ENCODE assay signal across 9 cellular contexts in the genomic region with DNA sequence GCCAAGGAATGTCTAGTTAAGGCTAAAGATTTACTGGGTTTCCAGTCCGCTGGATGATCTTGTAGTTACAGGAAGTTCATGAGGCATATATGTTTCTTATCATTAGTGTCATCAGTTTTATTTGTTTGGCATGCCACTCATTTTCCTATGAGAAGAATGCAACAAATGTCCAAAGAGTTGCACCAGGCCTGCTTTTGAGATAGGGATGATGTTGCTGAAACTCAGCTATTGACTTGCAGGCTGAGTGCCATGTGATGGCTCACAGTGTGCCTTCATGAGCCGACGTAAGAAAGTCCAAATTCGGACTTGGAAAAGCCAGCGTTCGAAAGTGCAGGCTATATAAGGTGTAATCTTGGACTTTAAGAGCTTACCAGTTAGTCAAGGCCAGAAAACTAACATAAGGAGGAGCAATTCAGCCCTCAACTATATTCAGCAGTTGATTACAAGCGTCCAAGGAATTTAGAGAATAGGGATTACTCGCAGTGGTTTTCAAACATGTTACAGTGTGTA.
DNase-seq lines count a peak whose midpoint lies in the region.
"Had no signal": no experiment of that assay in that cellular context is flagged by ENCODE, and none has a peak within 500 bp of the region (broad histone marks: within the 10 kb centered on the region; RNA-seq: fewer than 3 reads in every experiment).

No MANE protein-coding gene starts in this region.

- no peaks in the 10 kb centered on the region for H3K27me3 Mint-ChIP-seq in T-helper 2 cell treated with Interferon-gamma antibody and Interleukin-4, amounts not matched to agents 5 μg/mL and 100 μg/mL, for 36 hours (ENCODE audit: low read depth)
- H3K27me3 Mint-ChIP-seq in activated CD4-positive, alpha-beta memory T cell treated with anti-CD3 and anti-CD28 coated beads for 36 hours, result no peaks in the 10 kb centered on the region

- intact Hi-C loops in activated CD4-positive, alpha-beta memory T cell treated with anti-CD3 and anti-CD28 coated beads for 36 hours (cut with micrococcal nuclease), result no loop called here

- no peak for DNase-seq in T-helper 2 cell treated with Interferon-gamma antibody and Interleukin-4, amounts not matched to agents 5 μg/mL and 100 μg/mL, for 36 hours (ENCODE audit: low spot score)
- DNase-seq in T-helper 2 cell (no peak), glomerular endothelial cell (ENCODE audit: extremely low read depth, low read depth, low spot score) (peak; percentile 3), stromal cell of bone marrow (ENCODE audit: low read depth) (peak; percentile 78), NCI-H69 (lab: John Stamatoyannopoulos, UW) (no peak), HPDE6-E6E7 (ENCODE audit: extremely low spot score) (no peak), medulla oblongata (ENCODE audit: extremely low spot score) (no peak)
- no peak for DNase-seq in activated CD4-positive, alpha-beta memory T cell treated with anti-CD3 and anti-CD28 coated beads for 36 hours
- DNase-seq: activated effector memory CD4-positive, alpha-beta T cell treated with Interleukin-2 at 50 U/mL for 16 hours had no signal

- POLR2A ChIA-PET in activated CD4-positive, alpha-beta memory T cell treated with anti-CD3 and anti-CD28 coated beads for 36 hours (lab: Charles Lee), result interaction anchor here (0.6 kb wide), 1 partner anchor 206 kb away, joined by 3 read pairs; no protein-coding TSS in a partner anchor

- CTCF ChIA-PET in activated CD4-positive, alpha-beta memory T cell treated with anti-CD3 and anti-CD28 coated beads for 36 hours (lab: Charles Lee), result interaction anchor here (0.9 kb wide), 1 partner anchor 58 kb away, joined by 3 read pairs; no protein-coding TSS in a partner anchor

- peaks cover 8% of the 10 kb centered on the region for H3K9me3 Mint-ChIP-seq in T-helper 2 cell treated with Interferon-gamma antibody and Interleukin-4, amounts not matched to agents 5 μg/mL and 100 μg/mL, for 36 hours
- H3K9me3 Mint-ChIP-seq in activated CD4-positive, alpha-beta memory T cell treated with anti-CD3 and anti-CD28 coated beads for 36 hours, result peaks cover 6% of the 10 kb centered on the region

- peaks cover 11% of the 10 kb centered on the region for H3K36me3 Mint-ChIP-seq in T-helper 2 cell treated with Interferon-gamma antibody and Interleukin-4, amounts not matched to agents 5 μg/mL and 100 μg/mL, for 36 hours (ENCODE audit: low read depth)
- peaks cover 6% of the 10 kb centered on the region for H3K36me3 Mint-ChIP-seq in activated CD4-positive, alpha-beta memory T cell treated with anti-CD3 and anti-CD28 coated beads for 36 hours

- peak overlapping the region; percentile 50 for H3K4me3 Mint-ChIP-seq in T-helper 2 cell treated with Interferon-gamma antibody and Interleukin-4, amounts not matched to agents 5 μg/mL and 100 μg/mL, for 36 hours
- H3K4me3 Mint-ChIP-seq in activated CD4-positive, alpha-beta memory T cell treated with anti-CD3 and anti-CD28 coated beads for 36 hours, result no peak overlapping the region

- peaks cover 55% of the 10 kb centered on the region for H3K4me1 Mint-ChIP-seq in T-helper 2 cell treated with Interferon-gamma antibody and Interleukin-4, amounts not matched to agents 5 μg/mL and 100 μg/mL, for 36 hours (ENCODE audit: low read depth)
- H3K4me1 Mint-ChIP-seq in activated CD4-positive, alpha-beta memory T cell treated with anti-CD3 and anti-CD28 coated beads for 36 hours (ENCODE audit: low read depth), result peaks cover 60% of the 10 kb centered on the region

- peak overlapping the region; percentile 52 for H3K27ac Mint-ChIP-seq in T-helper 2 cell treated with Interferon-gamma antibody and Interleukin-4, amounts not matched to agents 5 μg/mL and 100 μg/mL, for 36 hours
- peak overlapping the region; percentile 26 for H3K27ac Mint-ChIP-seq in activated CD4-positive, alpha-beta memory T cell treated with anti-CD3 and anti-CD28 coated beads for 36 hours

Comparison
In these comparisons a context has a peak if more than half of its experiments do, and no peak if none do; other contexts are left out.
1. DNase-seq: peak in glomerular endothelial cell (single experiment) and stromal cell of bone marrow (single experiment); none in T-helper 2 cell treated with Interferon-gamma antibody and Interleukin-4, amounts not matched to agents 5 μg/mL and 100 μg/mL, for 36 hours (single experiment), T-helper 2 cell (0 of 5), activated CD4-positive, alpha-beta memory T cell treated with anti-CD3 and anti-CD28 coated beads for 36 hours (single experiment), NCI-H69 (single experiment), HPDE6-E6E7 (single experiment) and medulla oblongata (single experiment).